ENCODE assay signal across 8 cellular contexts in the genomic region with DNA sequence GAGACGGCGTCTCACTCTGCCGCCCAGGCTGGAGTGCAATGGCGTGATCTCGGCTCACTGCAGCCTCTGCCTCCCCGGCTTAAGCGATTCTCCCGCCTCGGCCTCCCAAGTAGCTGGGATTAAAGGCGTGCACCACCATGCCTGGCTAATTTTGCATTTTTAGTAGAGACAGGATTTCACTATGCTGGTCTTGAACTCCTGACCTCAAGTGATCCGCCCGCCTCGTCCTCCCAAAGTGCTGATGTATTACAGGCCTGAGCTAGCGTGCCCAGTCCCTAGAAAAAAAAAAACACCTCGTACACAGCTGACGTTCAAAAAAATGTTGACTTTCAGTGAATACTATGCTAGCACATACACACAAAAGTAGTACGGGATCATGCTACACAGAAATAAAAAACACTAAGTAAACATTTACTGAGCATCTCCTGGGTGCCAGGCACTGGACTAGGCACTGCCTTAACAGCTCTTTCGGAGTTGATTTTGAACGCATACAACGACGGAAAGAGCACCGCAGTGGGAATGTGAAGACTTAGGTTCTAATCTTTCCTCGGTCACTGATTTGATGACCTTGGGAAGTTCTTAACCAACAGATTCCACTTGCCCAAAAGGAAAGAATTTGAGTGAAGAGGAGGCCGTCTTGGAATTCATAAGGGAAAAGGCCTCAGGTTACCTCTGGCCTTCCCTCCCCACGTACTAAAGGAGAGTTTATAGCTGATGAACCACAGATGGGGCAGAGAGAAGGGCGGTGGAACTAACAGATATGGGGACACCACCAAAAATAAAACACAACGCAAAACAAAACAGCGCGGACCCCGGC. TPM values are rescaled to one million over a fixed set of nuclear protein-coding genes. Genes with fewer than 3 reads are reported as not detected.
DNase-seq lines count a peak whose midpoint lies in the region; ATAC-seq, FAIRE-seq and TF ChIP-seq lines count a peak whose summit lies in the region.

No MANE protein-coding gene starts in this region.

- TF ChIP-seq POLR2A in GM12891 (IDR thresholded peaks at IDR 0.05; ENCODE audit: low read depth, low read length): no peak

- POLR2A ChIA-PET in PC-3 (lab: Charles Lee; ENCODE audit: unreplicated experiment): interaction anchor here (0.6 kb wide), 1 partner anchor 143 kb away, joined by 3 read pairs; no protein-coding TSS in a partner anchor
- POLR2A ChIA-PET in naive thymus-derived CD4-positive, alpha-beta T cell (lab: Charles Lee): interaction anchor here (0.6 to 0.9 kb wide), 2 partner anchors 10 to 908 kb away, joined by 3 read pairs; a partner anchor contains a TSS

- no peaks in the 10 kb centered on the region for H4K20me1 ChIP-seq in PC-3 (ENCODE audit: low read length)

- H3K4me1 ChIP-seq in PC-3 (ENCODE audit: insufficient read depth, low read length): peaks cover 14% of the 10 kb centered on the region
- H3K4me1 ChIP-seq in naive thymus-derived CD4-positive, alpha-beta T cell (ENCODE audit: control insufficient read depth in 2 of 2, insufficient read depth in 2 of 2, low read length in 2 of 2): peaks cover 0 to 17% of the 10 kb centered on the region in 2 donors

- TF ChIP-seq CTCF in PC-3 (conservative IDR thresholded peaks at IDR 0.05; ENCODE audit: low read depth, low read length) (no peak), dorsolateral prefrontal cortex (IDR thresholded peaks at IDR 0.05 in 54 of 56, conservative IDR thresholded peaks at IDR 0.05 in 2 of 56; ENCODE audit: low read depth in 1 of 56, partially characterized antibody in 56 of 56) (no peak)

- no peaks in the 10 kb centered on the region for H3K9me2 ChIP-seq in PC-3 (replicated peaks; ENCODE audit: low read length)

- H3K4me3 Mint-ChIP-seq in naive thymus-derived CD4-positive, alpha-beta T cell: peak overlapping the region; percentile 96 to 99 (median 98)

- peak overlapping the region; percentile 82 for H3K27ac ChIP-seq in PC-3 (ENCODE audit: low read length)
- peak overlapping the region; percentile 96 to 100 (median 99) for H3K27ac ChIP-seq in dorsolateral prefrontal cortex
- peak overlapping the region; percentile 98 for H3K27ac ChIP-seq in naive thymus-derived CD4-positive, alpha-beta T cell (ENCODE audit: low read depth, low read length)

- H3K79me2 ChIP-seq in PC-3 (ENCODE audit: low read length): peaks cover 38% of the 10 kb centered on the region

- peak; percentile 2; the same call in 1 of the 2 replicates for ATAC-seq in PC-3
- ATAC-seq in naive thymus-derived CD4-positive, alpha-beta T cell: no peak
- ATAC-seq in GM19452 (IDR thresholded peaks at IDR 0.05; ENCODE audit: unreplicated experiment): no peak
- ATAC-seq in GM21381 (IDR thresholded peaks at IDR 0.05; ENCODE audit: unreplicated experiment): no peak

- peaks cover 7% of the 10 kb centered on the region; the same call in 1 of the 2 replicates for H3K36me3 ChIP-seq in PC-3 (ENCODE audit: low read depth, low read length)
- H3K36me3 ChIP-seq in naive thymus-derived CD4-positive, alpha-beta T cell (ENCODE audit: control insufficient read depth in 2 of 3, insufficient read depth in 3 of 3, low read length in 3 of 3): peaks cover 0 to 6% (median 0%) of the 10 kb centered on the region in 3 experiments

- CTCF ChIA-PET in PC-3 (lab: Charles Lee): interaction anchor here (0.5 to 0.6 kb wide), 2 partner anchors 158 to 159 kb away, joined by 4 to 5 read pairs; no protein-coding TSS in a partner anchor
- CTCF ChIA-PET in naive thymus-derived CD4-positive, alpha-beta T cell (lab: Charles Lee): interaction anchor here (0.6 to 0.7 kb wide), 2 partner anchors 125 to 307 kb away, joined by 3 to 5 read pairs; no protein-coding TSS in a partner anchor

- no peaks in the 10 kb centered on the region for H3K27me3 Mint-ChIP-seq in naive thymus-derived CD4-positive, alpha-beta T cell

- H3K4me1 Mint-ChIP-seq in naive thymus-derived CD4-positive, alpha-beta T cell: peaks cover 7 to 45% (median 32%) of the 10 kb centered on the region in 7 donors

- peak overlapping the region; percentile 99 for H3K9ac ChIP-seq in PC-3 (ENCODE audit: low read length)

- no peaks in the 10 kb centered on the region for H3K9me3 ChIP-seq in PC-3 (ENCODE audit: low read length)
- H3K9me3 ChIP-seq in naive thymus-derived CD4-positive, alpha-beta T cell (ENCODE audit: control insufficient read depth in 2 of 3, low read length in 3 of 3): no peaks in the 10 kb centered on the region

- peak overlapping the region; percentile 99 to 100 (median 100) for H3K27ac Mint-ChIP-seq in naive thymus-derived CD4-positive, alpha-beta T cell

- peak overlapping the region; percentile 100 for H2AFZ ChIP-seq in PC-3 (ENCODE audit: low read length)

- intact Hi-C loops in PC-3 (cut with micrococcal nuclease): loop anchor here (5.0 kb wide), 1 partner anchor 138 kb away; no protein-coding TSS in a partner anchor
- intact Hi-C loops in dorsolateral prefrontal cortex (cut with DNase I): loop anchor here (2.0 to 5.0 kb wide), 4 partner anchors 48 to 138 kb away; a partner anchor contains a TSS
- intact Hi-C loops in naive thymus-derived CD4-positive, alpha-beta T cell (cut with micrococcal nuclease): loop anchor here (1.0 to 10.0 kb wide), 13 partner anchors 50 to 1792 kb away; a partner anchor contains a TSS

- no peaks in the 10 kb centered on the region for H3F3A ChIP-seq in PC-3 (ENCODE audit: low read length, unreplicated experiment)

- TSS peak; percentile 78 for BruUV-seq in PC-3 (replicated peaks; lab: Mats Ljungman, UMichigan)

- no peaks in the 10 kb centered on the region for H3K27me3 ChIP-seq in PC-3 (ENCODE audit: low read length)
- H3K27me3 ChIP-seq in dorsolateral prefrontal cortex: no peaks in the 10 kb centered on the region
- no peaks in the 10 kb centered on the region for H3K27me3 ChIP-seq in naive thymus-derived CD4-positive, alpha-beta T cell (ENCODE audit: control insufficient read depth in 2 of 2, insufficient read depth in 2 of 2, low read length in 2 of 2)

- peaks cover 0 to 8% (median 0%) of the 10 kb centered on the region in 11 donors for H3K9me3 Mint-ChIP-seq in naive thymus-derived CD4-positive, alpha-beta T cell

- DNase-seq in GM12891 (ENCODE audit: insufficient read length, low spot score): no peak
- DNase-seq in PC-3: peak; percentile 31
- DNase-seq in dorsolateral prefrontal cortex: no peak
- peak in 1 of 9 donors; percentile 3 for DNase-seq in naive thymus-derived CD4-positive, alpha-beta T cell
- DNase-seq in UCSD-AML1 (lab: John Stamatoyannopoulos, UW; ENCODE audit: unreplicated experiment): no peak
- no peak for DNase-seq in iPS-NIHi7 (ENCODE audit: extremely low spot score)

- H3K4me3 ChIP-seq in PC-3 (ENCODE audit: low read length) (peak overlapping the region; percentile 97), dorsolateral prefrontal cortex (peak overlapping the region; percentile 61 to 98 (median 91))
- peak overlapping the region; percentile 90 for H3K4me3 ChIP-seq in naive thymus-derived CD4-positive, alpha-beta T cell (ENCODE audit: low read length)

- peak; percentile 16 for FAIRE-seq in GM12891 (lab: Jason Lieb, UNC)

- H3K36me3 Mint-ChIP-seq in naive thymus-derived CD4-positive, alpha-beta T cell: peaks cover 0 to 15% (median 11%) of the 10 kb centered on the region in 5 donors

- peak overlapping the region; percentile 97 for H3K4me2 ChIP-seq in PC-3 (ENCODE audit: low read length)

TF ChIP-seq in GM12891, 5 proteins besides CTCF, POLR2A, EP300 and RAD21:
- no peak for TF ChIP-seq POLR2AphosphoS5 (IDR thresholded peaks at IDR 0.05; ENCODE audit: low read depth, low read length)
- TF ChIP-seq PAX5 (IDR thresholded peaks at IDR 0.05; ENCODE audit: insufficient read depth, low read length, severe bottlenecking): no peak
- TF ChIP-seq POU2F2 (IDR thresholded peaks at IDR 0.05; ENCODE audit: low read depth, low read length): no peak
- no peak for TF ChIP-seq TAF1 (IDR thresholded peaks at IDR 0.05; ENCODE audit: low read depth, low read length)
- no peak for TF ChIP-seq SPI1 (IDR thresholded peaks at IDR 0.05; ENCODE audit: low read depth, low read length)

RNA-seq across cellular contexts. Expression of a gene that starts 1.1 kb away (rescaled TPM):
- polyA plus RNA-seq in GM12891 (2012; ENCODE audit: low read depth, missing spikeins): 1.2 TPM
- total RNA-seq in PC-3 (2014; rRNA removed): 2.0 and 3.1 TPM in 2 replicates
- 10 to 100 TPM; 10.6 to 31.2 (median 20.7) TPM for total RNA-seq in dorsolateral prefrontal cortex
- 10 to 100 TPM in 4 of 5 experiments, 1 to 10 TPM in 1; 5.9 to 22.0 (median 18.1) TPM for total RNA-seq in naive thymus-derived CD4-positive, alpha-beta T cell
- 1 to 10 TPM; 3.0 to 6.2 TPM for polyA plus RNA-seq in naive thymus-derived CD4-positive, alpha-beta T cell

RNA-seq across cellular contexts. Expression of a gene that starts 50.7 kb away (rescaled TPM):
- 95.3 TPM for polyA plus RNA-seq in GM12891 (2012; ENCODE audit: low read depth, missing spikeins)
- total RNA-seq in PC-3 (2014; rRNA removed) (52.0 and 70.3 TPM in 2 replicates), dorsolateral prefrontal cortex (100 to 1,000 TPM in 39 of 120 experiments, 10 to 100 TPM in 81; 67.4 to 150 (median 95.0) TPM)
- total RNA-seq in naive thymus-derived CD4-positive, alpha-beta T cell: 10 to 100 TPM in 3 of 5 experiments, 1 to 10 TPM in 2; 4.4 to 44.7 (median 18.7) TPM
- polyA plus RNA-seq in naive thymus-derived CD4-positive, alpha-beta T cell: 1 to 10 TPM; 2.0 to 4.1 TPM
